In the genomic region with DNA sequence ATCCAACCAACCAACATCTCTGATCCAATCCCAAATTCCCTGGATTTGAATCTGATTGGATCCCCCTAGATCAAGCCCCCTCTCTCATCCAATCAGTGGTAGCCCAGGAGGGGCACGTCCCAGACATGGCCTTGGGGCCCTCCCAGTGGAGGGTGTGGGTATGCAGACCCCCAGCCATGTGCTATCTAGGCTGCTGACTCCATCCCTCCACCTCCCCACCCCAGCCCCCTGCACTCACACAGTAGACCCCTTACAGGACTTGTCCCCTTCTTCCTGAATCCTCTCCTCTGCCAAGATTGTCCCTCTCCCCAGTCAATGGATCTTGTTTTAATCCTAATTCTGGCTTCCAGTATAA, we compare ENCODE assay signal across 15 cellular contexts.
A peak's percentile ranks its signal among the peaks of the same experiment; 100 is the strongest.
DNase-seq lines count a peak whose midpoint lies in the region; ATAC-seq and TF ChIP-seq lines count a peak whose summit lies in the region.
"Had no signal": no experiment of that assay in that cellular context is flagged by ENCODE, and none has a peak within 500 bp of the region (broad histone marks: within the 10 kb centered on the region; RNA-seq: fewer than 3 reads in every experiment).

No MANE protein-coding gene starts in this region.

- no peak overlapping the region for H3K4me3 Mint-ChIP-seq in dendritic cell treated with granulocyte-macrophage colony-stimulating factor and Interleukin-4, amounts not matched to agents 40 ng/mL and 50 ng/mL, for 4 days
- no peak overlapping the region for H3K4me3 Mint-ChIP-seq in neural progenitor cell
- H3K4me3 Mint-ChIP-seq: CD4-positive, CD25-positive, alpha-beta regulatory T cell; CD8-positive, alpha-beta T cell had no signal

- H3K27me3 ChIP-seq in RWPE2 (ENCODE audit: insufficient read depth, poor library complexity, severe bottlenecking), result no peaks in the 10 kb centered on the region
- no peaks in the 10 kb centered on the region for H3K27me3 ChIP-seq in neural progenitor cell

- H3K27ac Mint-ChIP-seq in dendritic cell treated with granulocyte-macrophage colony-stimulating factor and Interleukin-4, amounts not matched to agents 40 ng/mL and 50 ng/mL, for 4 days, result peak overlapping the region; percentile 63
- peak overlapping the region; percentile 86 for H3K27ac Mint-ChIP-seq in neural progenitor cell
- H3K27ac Mint-ChIP-seq: CD4-positive, CD25-positive, alpha-beta regulatory T cell; CD8-positive, alpha-beta T cell had no signal

- H3K4me1 ChIP-seq in RWPE2 (ENCODE audit: insufficient read depth, poor library complexity, severe bottlenecking) (no peaks in the 10 kb centered on the region), neural progenitor cell (no peaks in the 10 kb centered on the region)
- H3K4me1 ChIP-seq: Caco-2 had no signal

- H3K27ac ChIP-seq in RWPE2 (ENCODE audit: poor library complexity, severe bottlenecking) (no peak overlapping the region), neural progenitor cell (no peak overlapping the region)
- H3K27ac ChIP-seq: GM23248 had no signal

- no peaks in the 10 kb centered on the region for H3K79me2 ChIP-seq in neural progenitor cell (ENCODE audit: low read depth)

- no peak overlapping the region for H2AFZ ChIP-seq in neural progenitor cell (replicated peaks)
- H2AFZ ChIP-seq: GM23248 had no signal

- peak; percentile 38 for DNase-seq in RWPE2 (ENCODE audit: low spot score)
- DNase-seq in neural progenitor cell (ENCODE audit: low spot score), result no peak
- DNase-seq in NCI-H2107 (lab: John Stamatoyannopoulos, UW), result no peak
- DNase-seq: C1 segment of cervical spinal cord; Caco-2; CD4-positive, CD25-positive, alpha-beta regulatory T cell; CD8-positive, alpha-beta T cell; DMS153; DND-41; GM23248; H7; HCEC 1CT had no signal

- TF ChIP-seq CTCF in RWPE2 (IDR thresholded peaks at IDR 0.05; ENCODE audit: poor library complexity, severe bottlenecking), result no peak
- TF ChIP-seq CTCF in neural progenitor cell (IDR thresholded peaks at IDR 0.05), result no peak

- no peak overlapping the region for H3K4me2 ChIP-seq in neural progenitor cell

- H3K36me3 ChIP-seq in RWPE2 (ENCODE audit: low read depth), result no peaks in the 10 kb centered on the region
- no peaks in the 10 kb centered on the region for H3K36me3 ChIP-seq in neural progenitor cell

- H3K9ac ChIP-seq in neural progenitor cell, result no peak overlapping the region
- H3K9ac ChIP-seq: GM23248 had no signal

- no peaks in the 10 kb centered on the region for H3K9me3 Mint-ChIP-seq in dendritic cell treated with granulocyte-macrophage colony-stimulating factor and Interleukin-4, amounts not matched to agents 40 ng/mL and 50 ng/mL, for 4 days
- no peaks in the 10 kb centered on the region for H3K9me3 Mint-ChIP-seq in neural progenitor cell
- H3K9me3 Mint-ChIP-seq: CD8-positive, alpha-beta T cell had no signal

- H4K20me1 ChIP-seq in neural progenitor cell (ENCODE audit: low read depth), result no peaks in the 10 kb centered on the region

- H3K27me3 Mint-ChIP-seq in dendritic cell treated with granulocyte-macrophage colony-stimulating factor and Interleukin-4, amounts not matched to agents 40 ng/mL and 50 ng/mL, for 4 days, result peaks cover 14% of the 10 kb centered on the region
- peaks cover 7% of the 10 kb centered on the region for H3K27me3 Mint-ChIP-seq in neural progenitor cell (ENCODE audit: insufficient read depth, low read depth)

- intact Hi-C loops in dendritic cell treated with granulocyte-macrophage colony-stimulating factor and Interleukin-4, amounts not matched to agents 40 ng/mL and 50 ng/mL, for 4 days (cut with micrococcal nuclease), result no loop called here

- H3K36me3 Mint-ChIP-seq in dendritic cell treated with granulocyte-macrophage colony-stimulating factor and Interleukin-4, amounts not matched to agents 40 ng/mL and 50 ng/mL, for 4 days (ENCODE audit: low read depth), result no peaks in the 10 kb centered on the region
- H3K36me3 Mint-ChIP-seq in neural progenitor cell, result no peaks in the 10 kb centered on the region
- H3K36me3 Mint-ChIP-seq: CD4-positive, CD25-positive, alpha-beta regulatory T cell; CD8-positive, alpha-beta T cell had no signal

- H3K4me1 Mint-ChIP-seq in dendritic cell treated with granulocyte-macrophage colony-stimulating factor and Interleukin-4, amounts not matched to agents 40 ng/mL and 50 ng/mL, for 4 days (ENCODE audit: low read depth), result peaks cover 52% of the 10 kb centered on the region
- H3K4me1 Mint-ChIP-seq in neural progenitor cell, result no peaks in the 10 kb centered on the region
- H3K4me1 Mint-ChIP-seq: CD4-positive, CD25-positive, alpha-beta regulatory T cell had no signal

- H3K9me3 ChIP-seq in RWPE2 (ENCODE audit: severe bottlenecking), result no peaks in the 10 kb centered on the region
- no peaks in the 10 kb centered on the region for H3K9me3 ChIP-seq in neural progenitor cell (ENCODE audit: low read depth)
- H3K9me3 ChIP-seq: Caco-2 had no signal

- H3F3A ChIP-seq in neural progenitor cell (ENCODE audit: low read depth), result no peaks in the 10 kb centered on the region

- no peak for ATAC-seq in RWPE2 (ENCODE audit: low read depth)
- ATAC-seq in HG02970 (IDR thresholded peaks at IDR 0.05; ENCODE audit: low FRiP score, unreplicated experiment), result no peak
- no peak for ATAC-seq in GM19023 (IDR thresholded peaks at IDR 0.05; ENCODE audit: unreplicated experiment)
- ATAC-seq: CD8-positive, alpha-beta T cell had no signal

- H3K4me3 ChIP-seq in RWPE2 (ENCODE audit: severe bottlenecking) (no peak overlapping the region), neural progenitor cell (no peak overlapping the region)
- H3K4me3 ChIP-seq: GM23248 had no signal
